ENCODE assay signal across 1 cellular context in genomic region chr12:53625946-53626701, GRCh38.
A peak's percentile ranks its signal among the peaks of the same experiment; 100 is the strongest.
TF ChIP-seq lines count a peak whose summit lies in the region.

TSS of gene ATF7 (minus strand) at chr12:53626382. CDS start at chr12:53601000, 25,382 bp downstream.

TF ChIP-seq in SK-N-SH, 30 proteins besides CTCF, POLR2A, EP300 and RAD21 (continued from another document):
- peak; percentile 99 for TF ChIP-seq MXI1 (IDR thresholded peaks at IDR 0.05; ENCODE audit: low read depth, low read length)
- TF ChIP-seq NRF1 (IDR thresholded peaks at IDR 0.05; ENCODE audit: low read depth, low read length), result no peak
- TF ChIP-seq SMC3 (IDR thresholded peaks at IDR 0.05; ENCODE audit: low read depth, low read length), result no peak
- TF ChIP-seq NFIC (IDR thresholded peaks at IDR 0.05; ENCODE audit: borderline replicate concordance), result peak; percentile 87
- no peak for TF ChIP-seq EZH2phosphoT487 (IDR thresholded peaks at IDR 0.05; ENCODE audit: borderline replicate concordance, low read depth)
- no peak for TF ChIP-seq MEF2A (IDR thresholded peaks at IDR 0.05; ENCODE audit: borderline replicate concordance, low read depth)
- TF ChIP-seq, protein P1, sequence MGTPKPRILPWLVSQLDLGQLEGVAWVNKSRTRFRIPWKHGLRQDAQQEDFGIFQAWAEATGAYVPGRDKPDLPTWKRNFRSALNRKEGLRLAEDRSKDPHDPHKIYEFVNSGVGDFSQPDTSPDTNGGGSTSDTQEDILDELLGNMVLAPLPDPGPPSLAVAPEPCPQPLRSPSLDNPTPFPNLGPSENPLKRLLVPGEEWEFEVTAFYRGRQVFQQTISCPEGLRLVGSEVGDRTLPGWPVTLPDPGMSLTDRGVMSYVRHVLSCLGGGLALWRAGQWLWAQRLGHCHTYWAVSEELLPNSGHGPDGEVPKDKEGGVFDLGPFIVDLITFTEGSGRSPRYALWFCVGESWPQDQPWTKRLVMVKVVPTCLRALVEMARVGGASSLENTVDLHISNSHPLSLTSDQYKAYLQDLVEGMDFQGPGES (IDR thresholded peaks at IDR 0.05; ENCODE audit: low read depth, low read length), result peak; percentile 85
